In genomic region chr19:13861392-13861713, GRCh38 we compare ENCODE assay signal across 9 cellular contexts. TPM values are rescaled to one million over a fixed set of nuclear protein-coding genes. Genes with fewer than 3 reads are reported as not detected.
DNase-seq lines count a peak whose midpoint lies in the region; ATAC-seq, FAIRE-seq and TF ChIP-seq lines count a peak whose summit lies in the region.
"Had no signal": no experiment of that assay in that cellular context is flagged by ENCODE, and none has a peak within 500 bp of the region (broad histone marks: within the 10 kb centered on the region; RNA-seq: fewer than 3 reads in every experiment).

No MANE protein-coding gene starts in this region.

- TF ChIP-seq EP300 in HepG2 (IDR thresholded peaks at IDR 0.05; ENCODE audit: low read depth in 2 of 2, low read length in 2 of 2), result no peak
- no peak for TF ChIP-seq EP300 in HepG2 (CRISPR knock-in tag; IDR thresholded peaks at IDR 0.05; ENCODE audit: borderline replicate concordance)
- TF ChIP-seq EP300 in transverse colon (IDR thresholded peaks at IDR 0.05; ENCODE audit: low read depth), result no peak

- H3K27ac ChIP-seq in HepG2 (ENCODE audit: extremely low read length, insufficient read depth, low read length) (no peak overlapping the region), transverse colon (peak overlapping the region; percentile 87 to 93 (median 92))

- no peak overlapping the region for H2AFZ ChIP-seq in HepG2 (ENCODE audit: low read length)

- no peak for DNase-seq in activated T-helper 2 cell treated with anti-CD3 and anti-CD28 coated beads, Interferon-gamma antibody, Interleukin-2, Interleukin-4, amounts not matched to agents 10 μg/mL and 5 μg/mL and 100 μg/mL, durations not matched to agents 14 hours and 24 hours and 36 hours (ENCODE audit: low spot score)
- DNase-seq in HepG2 (ENCODE audit: low spot score) (no peak), transverse colon (no peak), head of caudate nucleus (no peak), frontal cortex (ENCODE audit: low spot score in 2 of 2) (no peak)

- peak overlapping the region; percentile 95 for H3K27ac Mint-ChIP-seq in activated T-helper 2 cell treated with anti-CD3 and anti-CD28 coated beads, Interferon-gamma antibody, Interleukin-2, Interleukin-4, amounts not matched to agents 10 μg/mL and 5 μg/mL and 100 μg/mL, durations not matched to agents 14 hours and 24 hours and 36 hours

- H3K4me3 ChIP-seq in GM12875 (ENCODE audit: low read depth, low read length) (peak overlapping the region; percentile 56), HepG2 (replicated peaks in 1 of 3; ENCODE audit: insufficient read depth in 1 of 3, low read depth in 2 of 3, low read length in 3 of 3) (peak overlapping the region in 1 of 3 experiments; percentile 77; a peak in 3 of 6 replicates), transverse colon (peak overlapping the region in 3 of 4 donors; percentile 36 to 50 (median 38))

- no peak for TF ChIP-seq POLR2A in HepG2 (IDR thresholded peaks at IDR 0.05; ENCODE audit: insufficient read depth in 1 of 2, low read depth in 2 of 2, low read length in 2 of 2)
- TF ChIP-seq POLR2A in transverse colon (IDR thresholded peaks at IDR 0.05), result no peak

- POLR2A ChIA-PET in HepG2 (lab: Yijun Ruan, JAX), result interaction anchor here (1.4 to 3.4 kb wide), 5 partner anchors 9 to 130 kb away, joined by 4 to 30 read pairs (median 18); partner anchors contain the start of gene C19orf53

- FAIRE-seq in HepG2 (lab: Jason Lieb, UNC) (no peak), frontal cortex (lab: Jason Lieb, UNC) (no peak)

- in situ Hi-C loops in HepG2 (cut with HindIII; ENCODE audit: extremely low pct_ligation_motif_present, low pct_unique_long_range_greater_than_20kb) (loop anchor here (5.0 kb wide), 1 partner anchor 79 kb away; no protein-coding TSS in a partner anchor), transverse colon (cut with MboI; ENCODE audit: low pct_ligation_motif_present in 1 of 4, low pct_unique_long_range_greater_than_20kb in 1 of 4, low sequenced_read_pairs in 3 of 4) (loop anchor here (5.0 to 25.0 kb wide), 5 partner anchors 79 to 274 kb away; partner anchors contain the start of genes C19orf53 (in 1 of the 4) and MRI1 (in 1 of the 4))

- no peaks in the 10 kb centered on the region for H3K79me2 ChIP-seq in HepG2 (ENCODE audit: insufficient read depth, low read length)

- intact Hi-C loops in activated T-helper 2 cell treated with anti-CD3 and anti-CD28 coated beads, Interferon-gamma antibody, Interleukin-2, Interleukin-4, amounts not matched to agents 10 μg/mL and 5 μg/mL and 100 μg/mL, durations not matched to agents 14 hours and 24 hours and 36 hours (cut with micrococcal nuclease), result loop anchor here (1.0 to 5.0 kb wide), 3 partner anchors 11 to 584 kb away; no protein-coding TSS in a partner anchor
- intact Hi-C loops in HepG2 (cut with micrococcal nuclease; ENCODE audit: unreplicated experiment) (loop anchor here (5.0 kb wide), 1 partner anchor 264 kb away; no protein-coding TSS in a partner anchor), transverse colon (cut with DNase I; ENCODE audit: low total_unique reads) (loop anchor here (10.0 kb wide), 1 partner anchor 97 kb away; the partner anchor contains the start of gene MRI1), head of caudate nucleus (cut with DNase I) (loop anchor here (5.0 to 10.0 kb wide), 2 partner anchors 64 to 257 kb away; partner anchors contain the start of gene ZSWIM4)

- ATAC-seq in HG02763 (IDR thresholded peaks at IDR 0.05; ENCODE audit: unreplicated experiment), result peak; percentile 14
- no peak for ATAC-seq in HepG2
- no peak for ATAC-seq in GM18870 (IDR thresholded peaks at IDR 0.05; ENCODE audit: unreplicated experiment)

- H3K36me3 ChIP-seq in HepG2 (replicated peaks in 1 of 2; ENCODE audit: control insufficient read depth in 1 of 2, insufficient read depth in 2 of 2, low read length in 2 of 2) (no peaks in the 10 kb centered on the region), transverse colon (no peaks in the 10 kb centered on the region)

- H3K27me3 ChIP-seq in HepG2 (ENCODE audit: control insufficient read depth in 1 of 2, insufficient read depth in 2 of 2, low read length in 2 of 2) (peaks cover 0 to 9% of the 10 kb centered on the region in 2 experiments; a peak in 1 of 5 replicates), transverse colon (peaks cover 8% of the 10 kb centered on the region)

- no peaks in the 10 kb centered on the region for H4K20me1 ChIP-seq in HepG2 (ENCODE audit: insufficient read depth, low read length)

- TF ChIP-seq CTCF in GM12875 (IDR thresholded peaks at IDR 0.05; ENCODE audit: borderline replicate concordance, insufficient read depth, low read depth, low read length) (no peak), HepG2 (CRISPR knock-in tag; IDR thresholded peaks at IDR 0.05) (no peak), transverse colon (IDR thresholded peaks at IDR 0.05) (no peak)

- CTCF ChIA-PET in HepG2 (lab: Yijun Ruan, JAX; ENCODE audit: low intra/inter-chr PET ratio, low total read pairs), result interaction anchor here (0.7 to 2.8 kb wide), 2 partner anchors 76 to 264 kb away, joined by 3 to 38 read pairs; no protein-coding TSS in a partner anchor

- H3K4me2 ChIP-seq in HepG2 (ENCODE audit: low read depth, low read length), result peak overlapping the region; percentile 92

- H3K36me3 Mint-ChIP-seq in activated T-helper 2 cell treated with anti-CD3 and anti-CD28 coated beads, Interferon-gamma antibody, Interleukin-2, Interleukin-4, amounts not matched to agents 10 μg/mL and 5 μg/mL and 100 μg/mL, durations not matched to agents 14 hours and 24 hours and 36 hours (ENCODE audit: low read depth), result peaks cover 2% of the 10 kb centered on the region

- H3K27me3 Mint-ChIP-seq in activated T-helper 2 cell treated with anti-CD3 and anti-CD28 coated beads, Interferon-gamma antibody, Interleukin-2, Interleukin-4, amounts not matched to agents 10 μg/mL and 5 μg/mL and 100 μg/mL, durations not matched to agents 14 hours and 24 hours and 36 hours (ENCODE audit: low read depth), result peaks cover 12% of the 10 kb centered on the region

- no peak for TF ChIP-seq RAD21 in HepG2 (CRISPR knock-in tag; IDR thresholded peaks at IDR 0.05)

- H3K4me1 Mint-ChIP-seq in activated T-helper 2 cell treated with anti-CD3 and anti-CD28 coated beads, Interferon-gamma antibody, Interleukin-2, Interleukin-4, amounts not matched to agents 10 μg/mL and 5 μg/mL and 100 μg/mL, durations not matched to agents 14 hours and 24 hours and 36 hours (ENCODE audit: low read depth), result peaks cover 26% of the 10 kb centered on the region

- H3K9me3 ChIP-seq in HepG2 (ENCODE audit: low read length), result no peaks in the 10 kb centered on the region
- H3K9me3 ChIP-seq in transverse colon, result no peaks in the 10 kb centered on the region

- H3K4me1 ChIP-seq in HepG2 (ENCODE audit: insufficient read depth, low read length) (peaks cover 34% of the 10 kb centered on the region), transverse colon (peaks cover 4 to 23% (median 18%) of the 10 kb centered on the region in 4 donors)

- H3K9me3 Mint-ChIP-seq in activated T-helper 2 cell treated with anti-CD3 and anti-CD28 coated beads, Interferon-gamma antibody, Interleukin-2, Interleukin-4, amounts not matched to agents 10 μg/mL and 5 μg/mL and 100 μg/mL, durations not matched to agents 14 hours and 24 hours and 36 hours, result no peaks in the 10 kb centered on the region

- WGBS in HepG2 (ENCODE audit: low lambda C conversion rate), result 82% methylated on average over 8 of the region's 11 CpGs
- WGBS in transverse colon (ENCODE audit: low coverage in 1 of 2), 2 donors, result 34% methylated on average over 11 of the region's 11 CpGs; no CpG with 5 or more reads in 1 of the 2 donors

- H3K9ac ChIP-seq in HepG2 (ENCODE audit: insufficient read depth, low read depth, low read length), result peak overlapping the region; percentile 82

- BruUV-seq in HepG2 (replicated peaks; lab: Mats Ljungman, UMichigan), result no TSS peak

- H3K4me3 Mint-ChIP-seq in activated T-helper 2 cell treated with anti-CD3 and anti-CD28 coated beads, Interferon-gamma antibody, Interleukin-2, Interleukin-4, amounts not matched to agents 10 μg/mL and 5 μg/mL and 100 μg/mL, durations not matched to agents 14 hours and 24 hours and 36 hours (ENCODE audit: low read depth), result peak overlapping the region; percentile 91

RNA-seq across cellular contexts. Expression of gene NANOS3, which starts 15.6 kb away (rescaled TPM):
- total RNA-seq in activated T-helper 2 cell treated with anti-CD3 and anti-CD28 coated beads, Interferon-gamma antibody, Interleukin-2, Interleukin-4, amounts not matched to agents 10 μg/mL and 5 μg/mL and 100 μg/mL, durations not matched to agents 14 hours and 24 hours and 36 hours, result 1.6 and 1.8 TPM in 2 replicates
- not detected in 2 replicates for total RNA-seq in HepG2 (2016; rRNA removed; fragmentation: Illumina TruSeq; extraction: Trizol)
- total RNA-seq in HepG2 (2016; cell fraction: cytosol; rRNA removed; fragmentation: Illumina TruSeq; extraction: Trizol; ENCODE audit: low read depth), result not detected in 2 replicates
- total RNA-seq in HepG2 (2016; cell fraction: insoluble cytoplasmic fraction; rRNA removed; fragmentation: Illumina TruSeq; extraction: Trizol), result not detected in 2 replicates
- total RNA-seq in HepG2 (2016; cell fraction: membrane; rRNA removed; fragmentation: Illumina TruSeq; extraction: Trizol), result not detected in 2 replicates
- not detected in 2 replicates for total RNA-seq in HepG2 (2016; cell fraction: nucleus; rRNA removed; fragmentation: Illumina TruSeq; extraction: Trizol)
- 0.21 TPM in 1 of 2 replicates, not detected in the other for polyA plus RNA-seq in HepG2 (2011; rRNA removed)
- not detected in 2 replicates for polyA plus RNA-seq in HepG2 (2011; cell fraction: cytosol; rRNA removed)
- 1.1 and 1.8 TPM in 2 replicates for polyA plus RNA-seq in HepG2 (2011; cell fraction: nucleus; rRNA removed)
- polyA plus RNA-seq in HepG2 (2012), result 1.1 TPM in 1 of 2 replicates, not detected in the other
- not detected in 2 replicates for polyA plus RNA-seq in HepG2 (2016; cell fraction: cytosol; fragmentation: Illumina TruSeq; extraction: Trizol; ENCODE audit: low read depth)
- not detected in 2 replicates for polyA plus RNA-seq in HepG2 (2016; cell fraction: insoluble cytoplasmic fraction; fragmentation: Illumina TruSeq; extraction: Trizol; ENCODE audit: low read depth)
- polyA plus RNA-seq in HepG2 (2016; cell fraction: membrane; fragmentation: Illumina TruSeq; extraction: Trizol; ENCODE audit: low read depth), result not detected in 2 replicates
- polyA plus RNA-seq in HepG2 (2016; cell fraction: nucleus; fragmentation: Illumina TruSeq; extraction: Trizol; ENCODE audit: insufficient read depth, low read depth), result not detected in 2 replicates
- polyA minus RNA-seq in HepG2 (2011; rRNA and poly(A)+ RNA removed; ENCODE audit: low replicate concordance), result not detected in 2 replicates
- not detected in 2 replicates for polyA minus RNA-seq in HepG2 (2011; cell fraction: cytosol; rRNA and poly(A)+ RNA removed)
- polyA minus RNA-seq in HepG2 (2011; cell fraction: nucleus; rRNA and poly(A)+ RNA removed), result not detected in 2 replicates
- total RNA-seq in transverse colon, result not detected
- total RNA-seq in frontal cortex, result 3.7 TPM
- total RNA-seq: SK-MEL-5 had no signal

RNA-seq across cellular contexts. Expression of gene BRME1, which starts 44.6 kb away (rescaled TPM):
- total RNA-seq in activated T-helper 2 cell treated with anti-CD3 and anti-CD28 coated beads, Interferon-gamma antibody, Interleukin-2, Interleukin-4, amounts not matched to agents 10 μg/mL and 5 μg/mL and 100 μg/mL, durations not matched to agents 14 hours and 24 hours and 36 hours, result 14.9 and 15.3 TPM in 2 replicates
- total RNA-seq in HepG2 (2016; rRNA removed; fragmentation: Illumina TruSeq; extraction: Trizol) (0.84 and 1.5 TPM in 2 replicates), transverse colon (100 to 1,000 TPM in 1 of 4 donors, 1 to 10 TPM in 3; 5.2 to 102 (median 6.7) TPM), frontal cortex (13.0 TPM)
- 0.35 and 0.40 TPM in 2 replicates for total RNA-seq in HepG2 (2016; cell fraction: cytosol; rRNA removed; fragmentation: Illumina TruSeq; extraction: Trizol; ENCODE audit: low read depth)
- 1.1 TPM in 2 replicates for total RNA-seq in HepG2 (2016; cell fraction: insoluble cytoplasmic fraction; rRNA removed; fragmentation: Illumina TruSeq; extraction: Trizol)
- total RNA-seq in HepG2 (2016; cell fraction: membrane; rRNA removed; fragmentation: Illumina TruSeq; extraction: Trizol), result 0.25 and 0.69 TPM in 2 replicates
- 1.2 and 1.3 TPM in 2 replicates for total RNA-seq in HepG2 (2016; cell fraction: nucleus; rRNA removed; fragmentation: Illumina TruSeq; extraction: Trizol)
- polyA plus RNA-seq in HepG2 (2011; rRNA removed), result 0.74 and 0.91 TPM in 2 replicates
- 0.55 and 0.72 TPM in 2 replicates for polyA plus RNA-seq in HepG2 (2011; cell fraction: cytosol; rRNA removed)
- polyA plus RNA-seq in HepG2 (2011; cell fraction: nucleus; rRNA removed), result 5.7 and 8.2 TPM in 2 replicates
- polyA plus RNA-seq in HepG2 (2012), result 1.3 and 1.8 TPM in 2 replicates
- 0.09 TPM in 1 of 2 replicates, not detected in the other for polyA plus RNA-seq in HepG2 (2016; cell fraction: cytosol; fragmentation: Illumina TruSeq; extraction: Trizol; ENCODE audit: low read depth)
- polyA plus RNA-seq in HepG2 (2016; cell fraction: insoluble cytoplasmic fraction; fragmentation: Illumina TruSeq; extraction: Trizol; ENCODE audit: low read depth), result 1.1 and 1.8 TPM in 2 replicates
- 0.23 and 0.31 TPM in 2 replicates for polyA plus RNA-seq in HepG2 (2016; cell fraction: membrane; fragmentation: Illumina TruSeq; extraction: Trizol; ENCODE audit: low read depth)
- polyA plus RNA-seq in HepG2 (2016; cell fraction: nucleus; fragmentation: Illumina TruSeq; extraction: Trizol; ENCODE audit: insufficient read depth, low read depth), result 5.8 and 5.9 TPM in 2 replicates
- 1.2 and 5.8 TPM in 2 replicates for polyA minus RNA-seq in HepG2 (2011; rRNA and poly(A)+ RNA removed; ENCODE audit: low replicate concordance)
- polyA minus RNA-seq in HepG2 (2011; cell fraction: cytosol; rRNA and poly(A)+ RNA removed), result 1.3 TPM in 1 of 2 replicates, not detected in the other
- 2.2 and 2.4 TPM in 2 replicates for polyA minus RNA-seq in HepG2 (2011; cell fraction: nucleus; rRNA and poly(A)+ RNA removed)

RNA-seq across cellular contexts. Expression of gene CC2D1A, which starts 44.6 kb away (rescaled TPM):
- 36.9 and 41.5 TPM in 2 replicates for total RNA-seq in activated T-helper 2 cell treated with anti-CD3 and anti-CD28 coated beads, Interferon-gamma antibody, Interleukin-2, Interleukin-4, amounts not matched to agents 10 μg/mL and 5 μg/mL and 100 μg/mL, durations not matched to agents 14 hours and 24 hours and 36 hours
- total RNA-seq in HepG2 (2016; rRNA removed; fragmentation: Illumina TruSeq; extraction: Trizol) (6.4 and 9.7 TPM in 2 replicates), transverse colon (100 to 1,000 TPM; 113 to 294 (median 177) TPM), frontal cortex (10.2 TPM)
- total RNA-seq in HepG2 (2016; cell fraction: cytosol; rRNA removed; fragmentation: Illumina TruSeq; extraction: Trizol; ENCODE audit: low read depth), result 5.0 and 5.7 TPM in 2 replicates
- total RNA-seq in HepG2 (2016; cell fraction: insoluble cytoplasmic fraction; rRNA removed; fragmentation: Illumina TruSeq; extraction: Trizol), result 4.7 and 10.2 TPM in 2 replicates
- total RNA-seq in HepG2 (2016; cell fraction: membrane; rRNA removed; fragmentation: Illumina TruSeq; extraction: Trizol), result 5.3 and 5.8 TPM in 2 replicates
- 9.4 and 12.9 TPM in 2 replicates for total RNA-seq in HepG2 (2016; cell fraction: nucleus; rRNA removed; fragmentation: Illumina TruSeq; extraction: Trizol)
- polyA plus RNA-seq in HepG2 (2011; rRNA removed), result 11.5 and 17.0 TPM in 2 replicates
- 4.6 and 5.8 TPM in 2 replicates for polyA plus RNA-seq in HepG2 (2011; cell fraction: cytosol; rRNA removed)
- polyA plus RNA-seq in HepG2 (2011; cell fraction: nucleus; rRNA removed), result 100 and 116 TPM in 2 replicates
- 16.4 and 23.4 TPM in 2 replicates for polyA plus RNA-seq in HepG2 (2012)
- polyA plus RNA-seq in HepG2 (2016; cell fraction: cytosol; fragmentation: Illumina TruSeq; extraction: Trizol; ENCODE audit: low read depth), result 1.2 and 1.8 TPM in 2 replicates
- polyA plus RNA-seq in HepG2 (2016; cell fraction: insoluble cytoplasmic fraction; fragmentation: Illumina TruSeq; extraction: Trizol; ENCODE audit: low read depth), result 9.0 and 11.9 TPM in 2 replicates
- 2.8 and 3.2 TPM in 2 replicates for polyA plus RNA-seq in HepG2 (2016; cell fraction: membrane; fragmentation: Illumina TruSeq; extraction: Trizol; ENCODE audit: low read depth)
- 55.9 and 56.2 TPM in 2 replicates for polyA plus RNA-seq in HepG2 (2016; cell fraction: nucleus; fragmentation: Illumina TruSeq; extraction: Trizol; ENCODE audit: insufficient read depth, low read depth)
- 13.2 and 19.3 TPM in 2 replicates for polyA minus RNA-seq in HepG2 (2011; rRNA and poly(A)+ RNA removed; ENCODE audit: low replicate concordance)
- polyA minus RNA-seq in HepG2 (2011; cell fraction: cytosol; rRNA and poly(A)+ RNA removed), result 4.7 and 6.5 TPM in 2 replicates
- 20.1 and 21.6 TPM in 2 replicates for polyA minus RNA-seq in HepG2 (2011; cell fraction: nucleus; rRNA and poly(A)+ RNA removed)
